Comparison of ENCODE assay signal across 8 cellular contexts in genomic region chr14:61503167-61503801, GRCh38.
DNase-seq lines count a peak whose midpoint lies in the region; ATAC-seq, FAIRE-seq and TF ChIP-seq lines count a peak whose summit lies in the region.

No MANE protein-coding gene starts in this region.

- H3K27me3 ChIP-seq in iPS-15b (ENCODE audit: control insufficient read depth, insufficient read depth, low read length) (no peaks in the 10 kb centered on the region), subcutaneous abdominal adipose tissue (ENCODE audit: control insufficient read depth in 5 of 5, insufficient read depth in 4 of 5, low read length in 5 of 5) (no peaks in the 10 kb centered on the region)

- peak; percentile 84 for ATAC-seq in HG03457 (IDR thresholded peaks at IDR 0.05; ENCODE audit: unreplicated experiment)

- H3K36me3 ChIP-seq in iPS-15b (ENCODE audit: control insufficient read depth, insufficient read depth, low read length) (no peaks in the 10 kb centered on the region), subcutaneous abdominal adipose tissue (ENCODE audit: control insufficient read depth in 5 of 5, insufficient read depth in 5 of 5, low read length in 5 of 5) (peaks cover 0 to 2% (median 0%) of the 10 kb centered on the region in 5 donors)

- peaks cover 45% of the 10 kb centered on the region for H3K4me1 ChIP-seq in iPS-15b (ENCODE audit: control insufficient read depth, insufficient read depth, low read length)
- H3K4me1 ChIP-seq in subcutaneous abdominal adipose tissue (ENCODE audit: control insufficient read depth in 5 of 5, insufficient read depth in 5 of 5, low read length in 5 of 5) = peaks cover 5 to 26% (median 23%) of the 10 kb centered on the region in 5 donors

- no peak for FAIRE-seq in D721Med (lab: Jason Lieb, UNC)

- peak; percentile 75 for DNase-seq in stimulated activated CD4-positive, alpha-beta T cell treated with anti-CD3 and anti-CD28 coated beads, Interleukin-15, amount 100 ng/mL, for 24 hours
- no peak for DNase-seq in stimulated activated CD4-positive, alpha-beta T cell treated with anti-CD3 and anti-CD28 coated beads, Interleukin-12 subunit alpha, Interleukin-12 subunit beta, amount 100 ng/mL, for 4 hours
- peak; percentile 50 for DNase-seq in activated T-cell treated with anti-CD3 and anti-CD28 coated beads for 48 hours (ENCODE audit: low read depth)
- no peak for DNase-seq in NCI-H1092 (lab: John Stamatoyannopoulos, UW)
- no peak for DNase-seq in D721Med (ENCODE audit: insufficient read length, low spot score)

- H3K9ac ChIP-seq in iPS-15b (ENCODE audit: low read depth, low read length) = peak overlapping the region; percentile 19
- H3K9ac ChIP-seq in subcutaneous abdominal adipose tissue (ENCODE audit: low read length in 5 of 5) = peak overlapping the region in 1 of 5 donors; percentile 11

- H3K9me3 ChIP-seq in iPS-15b (ENCODE audit: control insufficient read depth, insufficient read depth, low read length) = no peaks in the 10 kb centered on the region
- H3K9me3 ChIP-seq in subcutaneous abdominal adipose tissue (ENCODE audit: control insufficient read depth in 5 of 5, low read length in 5 of 5) = no peaks in the 10 kb centered on the region

- no peak for TF ChIP-seq CTCF in D721Med (IDR thresholded peaks at IDR 0.05; ENCODE audit: insufficient read depth, missing control alignments)

- no peak overlapping the region for H3K4me3 ChIP-seq in iPS-15b (ENCODE audit: low read depth, low read length)
- H3K4me3 ChIP-seq in subcutaneous abdominal adipose tissue (ENCODE audit: low read depth in 1 of 5, low read length in 5 of 5) = peak overlapping the region in 1 of 5 donors; percentile 16

- peak overlapping the region; percentile 44 for H3K27ac ChIP-seq in subcutaneous abdominal adipose tissue (ENCODE audit: low read depth, low read length)

Comparison
In these comparisons a context has a peak if more than half of its experiments do, and no peak if none do; other contexts are left out.
1. DNase-seq: peak in stimulated activated CD4-positive, alpha-beta T cell treated with anti-CD3 and anti-CD28 coated beads, Interleukin-15, amount 100 ng/mL, for 24 hours (single experiment) and activated T-cell treated with anti-CD3 and anti-CD28 coated beads for 48 hours (single experiment); none in stimulated activated CD4-positive, alpha-beta T cell treated with anti-CD3 and anti-CD28 coated beads, Interleukin-12 subunit alpha, Interleukin-12 subunit beta, amount 100 ng/mL, for 4 hours (single experiment), NCI-H1092 (single experiment) and D721Med (single experiment).